ENCODE assay signal across 1 cellular context in the genomic region with DNA sequence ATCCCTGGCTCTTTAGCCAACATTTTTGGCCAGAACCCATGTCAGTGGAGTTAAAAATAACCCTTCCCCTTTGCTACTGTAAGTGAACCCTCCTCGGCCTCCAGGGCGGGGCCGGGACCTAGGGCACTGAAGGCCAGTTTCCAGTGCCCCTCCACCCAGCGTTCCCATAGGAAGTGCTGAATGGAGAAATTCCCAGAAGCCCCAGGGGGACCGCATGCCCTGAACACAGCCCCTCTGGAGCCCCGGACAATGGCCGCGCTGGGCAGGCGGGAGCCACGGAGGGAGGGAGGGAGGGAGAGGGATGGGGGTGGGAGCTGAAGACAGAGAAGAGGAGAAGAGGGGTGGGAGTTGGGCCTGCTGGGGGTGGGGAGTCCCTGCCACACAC.
TF ChIP-seq lines count a peak whose summit lies in the region.

No MANE protein-coding gene starts in this region.

TF ChIP-seq in liver, 16 proteins besides CTCF, POLR2A, EP300 and RAD21:
- TF ChIP-seq ZBTB33 (IDR thresholded peaks at IDR 0.05) = no peak
- TF ChIP-seq NR2F2 (IDR thresholded peaks at IDR 0.05) = peak; percentile 77
- no peak for TF ChIP-seq FOXA2 (IDR thresholded peaks at IDR 0.05)
- no peak for TF ChIP-seq FOXA1 (IDR thresholded peaks at IDR 0.05)
- peak; percentile 36 to 56 for TF ChIP-seq RXRA (IDR thresholded peaks at IDR 0.05)
- TF ChIP-seq EGR1 (IDR thresholded peaks at IDR 0.05; ENCODE audit: low read depth in 2 of 2) = no peak
TF ChIP-seq in liver: peak in this region for 2.
